13 cellular contexts compared by ENCODE assay signal in the genomic region with DNA sequence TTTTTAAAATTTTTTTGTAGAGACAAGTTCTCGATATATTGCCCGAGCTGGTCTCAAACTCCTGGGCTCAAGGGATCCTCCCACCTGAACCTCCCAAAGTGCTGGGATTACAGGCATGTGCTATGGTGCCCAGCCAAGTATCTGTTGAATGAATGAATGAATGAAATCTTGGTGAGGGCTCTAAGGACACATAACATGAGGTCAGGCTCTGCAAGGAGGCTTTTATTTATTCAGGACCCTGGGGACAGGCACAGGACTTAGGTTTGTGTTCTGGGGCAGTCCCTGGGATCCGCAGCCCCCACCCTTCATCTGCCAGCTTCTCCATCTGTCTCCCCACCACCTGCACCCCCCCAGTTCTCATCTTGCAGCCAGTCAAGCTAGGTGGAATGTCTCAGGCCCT. TPM values are rescaled to one million over a fixed set of nuclear protein-coding genes. Genes with fewer than 3 reads are reported as not detected.
DNase-seq lines count a peak whose midpoint lies in the region; ATAC-seq, FAIRE-seq and TF ChIP-seq lines count a peak whose summit lies in the region.
"Had no signal": no experiment of that assay in that cellular context is flagged by ENCODE, and none has a peak within 500 bp of the region (broad histone marks: within the 10 kb centered on the region; RNA-seq: fewer than 3 reads in every experiment).

No MANE protein-coding gene starts in this region.

- FAIRE-seq in urothelium cell line (lab: Jason Lieb, UNC) (no peak), D721Med (lab: Jason Lieb, UNC) (no peak)

- H3K9me3 ChIP-seq in Peyer's patch (no peaks in the 10 kb centered on the region), fibroblast of lung (ENCODE audit: control insufficient read depth, insufficient read depth, low read depth, low read length) (no peaks in the 10 kb centered on the region)

- peaks cover 60% of the 10 kb centered on the region for H3K4me1 Mint-ChIP-seq in activated CD4-positive, alpha-beta T cell treated with anti-CD3 and anti-CD28 coated beads, Interleukin-2, amount 10 ng/mL, durations not matched to agents 24 days and 14 days
- peaks cover 61 to 85% of the 10 kb centered on the region in 2 donors for H3K4me1 Mint-ChIP-seq in stimulated activated naive B cell treated with anti-CD40 and anti-IgM and Interleukin-4, amounts not matched to agents 10 μg/mL and 1 μg/mL and 100 μg/mL, for 72 hours

- no peak overlapping the region for H2AFZ ChIP-seq in fibroblast of lung (ENCODE audit: low read length)

- H3K36me3 ChIP-seq in Peyer's patch = no peaks in the 10 kb centered on the region
- peaks cover 3% of the 10 kb centered on the region for H3K36me3 ChIP-seq in fibroblast of lung (ENCODE audit: control insufficient read depth, insufficient read depth, low read length)

- TF ChIP-seq CTCF in Peyer's patch (IDR thresholded peaks at IDR 0.05) (no peak), fibroblast of lung (conservative IDR thresholded peaks at IDR 0.05 in 1 of 2, IDR thresholded peaks at IDR 0.05 in 1 of 2; ENCODE audit: low read depth in 1 of 2, low read length in 2 of 2) (no peak), D721Med (IDR thresholded peaks at IDR 0.05; ENCODE audit: insufficient read depth, missing control alignments) (no peak)

- peaks cover 65% of the 10 kb centered on the region for H3K36me3 Mint-ChIP-seq in activated CD4-positive, alpha-beta T cell treated with anti-CD3 and anti-CD28 coated beads, Interleukin-2, amount 10 ng/mL, durations not matched to agents 24 days and 14 days (ENCODE audit: low read depth)
- peaks cover 65 to 68% of the 10 kb centered on the region in 2 donors for H3K36me3 Mint-ChIP-seq in stimulated activated naive B cell treated with anti-CD40 and anti-IgM and Interleukin-4, amounts not matched to agents 10 μg/mL and 1 μg/mL and 100 μg/mL, for 72 hours

- peaks cover 0 to 45% (median 23%) of the 10 kb centered on the region in 4 donors for H3K4me1 ChIP-seq in Peyer's patch
- peaks cover 38% of the 10 kb centered on the region for H3K4me1 ChIP-seq in fibroblast of lung (ENCODE audit: control insufficient read depth, extremely low read depth, insufficient read depth, low read length)

- peak in 1 of 2 donors; percentile 1 for ATAC-seq in stimulated activated naive B cell treated with anti-CD40 and anti-IgM and Interleukin-4, amounts not matched to agents 10 μg/mL and 1 μg/mL and 100 μg/mL, for 72 hours (replicated peaks)
- no peak for ATAC-seq in activated CD4-positive, CD25-positive, alpha-beta regulatory T cell treated with anti-CD3 and anti-CD28 coated beads, Interleukin-2, amount 50 U/mL, for 24 hours
- ATAC-seq: Panc1 had no signal

- H3K27ac ChIP-seq in Peyer's patch (peak overlapping the region in 3 of 4 donors; percentile 71 to 83 (median 71)), fibroblast of lung (ENCODE audit: insufficient read depth, low read length) (no peak overlapping the region)

- H3K4me2 ChIP-seq in fibroblast of lung (ENCODE audit: extremely low read depth, insufficient read depth, low read length) = peak overlapping the region; percentile 41

- intact Hi-C loops in activated CD4-positive, alpha-beta T cell treated with anti-CD3 and anti-CD28 coated beads, Interleukin-2, amount 10 ng/mL, durations not matched to agents 24 days and 14 days (cut with micrococcal nuclease) = loop anchor here (1.0 kb wide), 1 partner anchor 8 kb away; no protein-coding TSS in a partner anchor

- H3K4me3 Mint-ChIP-seq in activated CD4-positive, alpha-beta T cell treated with anti-CD3 and anti-CD28 coated beads, Interleukin-2, amount 10 ng/mL, durations not matched to agents 24 days and 14 days = peak overlapping the region; percentile 95
- H3K4me3 Mint-ChIP-seq in stimulated activated naive B cell treated with anti-CD40 and anti-IgM and Interleukin-4, amounts not matched to agents 10 μg/mL and 1 μg/mL and 100 μg/mL, for 72 hours = peak overlapping the region; percentile 91 to 95

- H3K9ac ChIP-seq in fibroblast of lung (ENCODE audit: insufficient read depth, low read length) = no peak overlapping the region

- H4K20me1 ChIP-seq in fibroblast of lung (ENCODE audit: control insufficient read depth, extremely low read depth, insufficient read depth, low read length) = no peaks in the 10 kb centered on the region

- peaks cover 30% of the 10 kb centered on the region for H3K79me2 ChIP-seq in fibroblast of lung (ENCODE audit: control insufficient read depth, insufficient read depth, low read length)

- DNase-seq in activated CD4-positive, alpha-beta T cell treated with anti-CD3 and anti-CD28 coated beads, Interleukin-2, amount 10 ng/mL, durations not matched to agents 24 days and 14 days = no peak
- no peak for DNase-seq in activated CD4-positive, alpha-beta T cell treated with anti-CD3 and anti-CD28 coated beads for 1 hour
- DNase-seq in Peyer's patch (no peak), fibroblast of lung (ENCODE audit: low read depth in 2 of 2) (no peak), urothelium cell line (ENCODE audit: low spot score) (no peak), D721Med (ENCODE audit: insufficient read length, low spot score) (no peak)
- no peak for DNase-seq in stimulated activated naive B cell treated with anti-CD40 and anti-IgM and Interleukin-4, amounts not matched to agents 10 μg/mL and 1 μg/mL and 100 μg/mL, for 72 hours
- DNase-seq: central memory CD4-positive, alpha-beta T cell; DMS53; erythroblast had no signal

- no peaks in the 10 kb centered on the region for H3K27me3 Mint-ChIP-seq in activated CD4-positive, alpha-beta T cell treated with anti-CD3 and anti-CD28 coated beads, Interleukin-2, amount 10 ng/mL, durations not matched to agents 24 days and 14 days
- H3K27me3 Mint-ChIP-seq in stimulated activated naive B cell treated with anti-CD40 and anti-IgM and Interleukin-4, amounts not matched to agents 10 μg/mL and 1 μg/mL and 100 μg/mL, for 72 hours = no peaks in the 10 kb centered on the region

- H3K27ac Mint-ChIP-seq in activated CD4-positive, alpha-beta T cell treated with anti-CD3 and anti-CD28 coated beads, Interleukin-2, amount 10 ng/mL, durations not matched to agents 24 days and 14 days = peak overlapping the region; percentile 98
- H3K27ac Mint-ChIP-seq in stimulated activated naive B cell treated with anti-CD40 and anti-IgM and Interleukin-4, amounts not matched to agents 10 μg/mL and 1 μg/mL and 100 μg/mL, for 72 hours = peak overlapping the region; percentile 98

- H3K4me3 ChIP-seq in Peyer's patch (peak overlapping the region in 1 of 4 donors; percentile 22), fibroblast of lung (replicated peaks in 1 of 4; ENCODE audit: control extremely low read depth in 1 of 4, insufficient read depth in 1 of 4, low read depth in 3 of 4, low read length in 4 of 4) (peak overlapping the region in 1 of 4 experiments; percentile 7)

- no peak for TF ChIP-seq POLR2A in Peyer's patch (IDR thresholded peaks at IDR 0.05)

- H3K27me3 ChIP-seq in Peyer's patch = no peaks in the 10 kb centered on the region
- no peaks in the 10 kb centered on the region for H3K27me3 ChIP-seq in fibroblast of lung (ENCODE audit: control insufficient read depth, insufficient read depth, low read length)

- H3K9me3 Mint-ChIP-seq in activated CD4-positive, alpha-beta T cell treated with anti-CD3 and anti-CD28 coated beads, Interleukin-2, amount 10 ng/mL, durations not matched to agents 24 days and 14 days = no peaks in the 10 kb centered on the region
- H3K9me3 Mint-ChIP-seq in stimulated activated naive B cell treated with anti-CD40 and anti-IgM and Interleukin-4, amounts not matched to agents 10 μg/mL and 1 μg/mL and 100 μg/mL, for 72 hours = peaks cover 0 to 3% of the 10 kb centered on the region in 2 donors

RNA-seq across cellular contexts. Expression of a gene that starts 4.6 kb away (rescaled TPM):
- total RNA-seq in activated CD4-positive, alpha-beta T cell treated with anti-CD3 and anti-CD28 coated beads, Interleukin-2, amount 10 ng/mL, durations not matched to agents 24 days and 14 days = 194 TPM in 2 replicates
- 1 to 10 TPM in 2 of 4 donors, not detected in 2; 3.4 to 5.8 TPM for total RNA-seq in Peyer's patch
- 10.3 and 16.5 TPM in 2 replicates for total RNA-seq in fibroblast of lung
- 8.4 and 27.8 TPM in 2 replicates for polyA plus RNA-seq in fibroblast of lung
- 16.1 and 39.3 TPM in 2 replicates for polyA plus RNA-seq in fibroblast of lung (2012)
- 7.5 and 23.6 TPM in 2 replicates for polyA minus RNA-seq in fibroblast of lung (ENCODE audit: low replicate concordance)

RNA-seq across cellular contexts. Expression of a gene that starts 15.7 kb away (rescaled TPM):
- 13.3 and 14.1 TPM in 2 replicates for total RNA-seq in activated CD4-positive, alpha-beta T cell treated with anti-CD3 and anti-CD28 coated beads, Interleukin-2, amount 10 ng/mL, durations not matched to agents 24 days and 14 days
- not detected for total RNA-seq in Peyer's patch
- not detected in 2 replicates for total RNA-seq in fibroblast of lung
- not detected in 2 replicates for polyA plus RNA-seq in fibroblast of lung
- not detected in 2 replicates for polyA plus RNA-seq in fibroblast of lung (2012)
- polyA minus RNA-seq in fibroblast of lung (ENCODE audit: low replicate concordance) = not detected in 2 replicates
- total RNA-seq: mesenteric fat pad had no signal

RNA-seq across cellular contexts. Expression of a gene that starts 19.1 kb away (rescaled TPM):
- total RNA-seq in activated CD4-positive, alpha-beta T cell treated with anti-CD3 and anti-CD28 coated beads, Interleukin-2, amount 10 ng/mL, durations not matched to agents 24 days and 14 days = 477 and 479 TPM in 2 replicates
- total RNA-seq in Peyer's patch = 100 to 1,000 TPM; 134 to 282 (median 237) TPM
- 92.5 and 160 TPM in 2 replicates for total RNA-seq in fibroblast of lung
- polyA plus RNA-seq in fibroblast of lung = 901 and 1,408 TPM in 2 replicates
- 511 and 655 TPM in 2 replicates for polyA plus RNA-seq in fibroblast of lung (2012)
- 254 and 316 TPM in 2 replicates for polyA minus RNA-seq in fibroblast of lung (ENCODE audit: low replicate concordance)

RNA-seq across cellular contexts. Expression of a gene that starts 40.7 kb away (rescaled TPM):
- total RNA-seq in activated CD4-positive, alpha-beta T cell treated with anti-CD3 and anti-CD28 coated beads, Interleukin-2, amount 10 ng/mL, durations not matched to agents 24 days and 14 days = 3.2 and 3.7 TPM in 2 replicates
- total RNA-seq in Peyer's patch (1 to 10 TPM in 2 of 4 donors, under 1 TPM in 2; 0.53 to 2.3 (median 1.4) TPM), fibroblast of lung (4.1 and 5.6 TPM in 2 replicates)
- polyA plus RNA-seq in fibroblast of lung = 9.3 and 11.5 TPM in 2 replicates
- 9.4 and 12.0 TPM in 2 replicates for polyA plus RNA-seq in fibroblast of lung (2012)
- 5.3 and 7.0 TPM in 2 replicates for polyA minus RNA-seq in fibroblast of lung (ENCODE audit: low replicate concordance)

Comparison
In these comparisons a context has a peak if more than half of its experiments do, and no peak if none do; other contexts are left out.
1. RNA of a gene that starts 4.6 kb away (total RNA-seq): 194 TPM in activated CD4-positive, alpha-beta T cell treated with anti-CD3 and anti-CD28 coated beads, Interleukin-2, amount 10 ng/mL, durations not matched to agents 24 days and 14 days; 10.3 to 16.5 TPM in fibroblast of lung and 3.4 to 5.8 TPM in Peyer's patch; every median in the first group is over 10 times any median in the second.
2. RNA of a gene that starts 15.7 kb away (total RNA-seq): 13.3 to 14.1 TPM in activated CD4-positive, alpha-beta T cell treated with anti-CD3 and anti-CD28 coated beads, Interleukin-2, amount 10 ng/mL, durations not matched to agents 24 days and 14 days; not detected in Peyer's patch and not detected in fibroblast of lung; every median in the first group is over 10 times any median in the second.